8 cellular contexts compared by ENCODE assay signal in genomic region chr3:56783644-56784451, GRCh38. TPM values are rescaled to one million over a fixed set of nuclear protein-coding genes. Genes with fewer than 3 reads are reported as not detected.
DNase-seq lines count a peak whose midpoint lies in the region; ATAC-seq, FAIRE-seq and TF ChIP-seq lines count a peak whose summit lies in the region.

No MANE protein-coding gene starts in this region.

- intact Hi-C loops in dendritic cell treated with granulocyte-macrophage colony-stimulating factor and Interleukin-4, amounts not matched to agents 40 ng/mL and 50 ng/mL, for 4 days (cut with micrococcal nuclease): loop anchor here (2.0 kb wide), 2 partner anchors 13 to 29 kb away; no protein-coding TSS in a partner anchor

- peak overlapping the region; percentile 12 for H3K4me3 ChIP-seq in NB4 (ENCODE audit: low read depth, low read length)

- no peak for TF ChIP-seq CTCF in NB4 (IDR thresholded peaks at IDR 0.05; ENCODE audit: low read depth, low read length)

- no peak for TF ChIP-seq POLR2A in GM12892 (IDR thresholded peaks at IDR 0.05; ENCODE audit: low read depth, low read length)
- TF ChIP-seq POLR2A in NB4 (IDR thresholded peaks at IDR 0.05; ENCODE audit: extremely low read depth, insufficient read length): no peak

- FAIRE-seq in GM12892 (lab: Jason Lieb, UNC): peak; percentile 94

- no peaks in the 10 kb centered on the region for H3K9me3 Mint-ChIP-seq in dendritic cell treated with granulocyte-macrophage colony-stimulating factor and Interleukin-4, amounts not matched to agents 40 ng/mL and 50 ng/mL, for 4 days

- no peaks in the 10 kb centered on the region for H3K27me3 Mint-ChIP-seq in dendritic cell treated with granulocyte-macrophage colony-stimulating factor and Interleukin-4, amounts not matched to agents 40 ng/mL and 50 ng/mL, for 4 days

- DNase-seq in GM12892 (ENCODE audit: insufficient read length) (peak; percentile 53), NB4 (ENCODE audit: low read depth) (peak; percentile 93), middle frontal gyrus (ENCODE audit: extremely low spot score, low spot score) (peak; percentile 2), stromal cell of bone marrow (ENCODE audit: low read depth) (peak; percentile 92), DMS114 treated with DMSO at 0.1 percent for 48 hours (lab: John Stamatoyannopoulos, UW; ENCODE audit: unreplicated experiment) (no peak)
- DNase-seq in activated CD4-positive, alpha-beta T cell treated with anti-CD3 and anti-CD28 coated beads for 1 hour: peak; percentile 43

- ATAC-seq in HG02588 (IDR thresholded peaks at IDR 0.05; ENCODE audit: unreplicated experiment): peak; percentile 97

- peak overlapping the region; percentile 49 for H3K4me3 Mint-ChIP-seq in dendritic cell treated with granulocyte-macrophage colony-stimulating factor and Interleukin-4, amounts not matched to agents 40 ng/mL and 50 ng/mL, for 4 days

- peak overlapping the region; percentile 89 for H3K27ac Mint-ChIP-seq in dendritic cell treated with granulocyte-macrophage colony-stimulating factor and Interleukin-4, amounts not matched to agents 40 ng/mL and 50 ng/mL, for 4 days

- H3K36me3 Mint-ChIP-seq in dendritic cell treated with granulocyte-macrophage colony-stimulating factor and Interleukin-4, amounts not matched to agents 40 ng/mL and 50 ng/mL, for 4 days (ENCODE audit: low read depth): no peaks in the 10 kb centered on the region

- H3K4me1 Mint-ChIP-seq in dendritic cell treated with granulocyte-macrophage colony-stimulating factor and Interleukin-4, amounts not matched to agents 40 ng/mL and 50 ng/mL, for 4 days (ENCODE audit: low read depth): peaks cover 85% of the 10 kb centered on the region

RNA-seq across cellular contexts. Expression of gene ARHGEF3, which starts 17.9 kb away (rescaled TPM):
- polyA plus RNA-seq in GM12892 (2012; ENCODE audit: missing spikeins): 16.9 TPM
